In the genomic region with DNA sequence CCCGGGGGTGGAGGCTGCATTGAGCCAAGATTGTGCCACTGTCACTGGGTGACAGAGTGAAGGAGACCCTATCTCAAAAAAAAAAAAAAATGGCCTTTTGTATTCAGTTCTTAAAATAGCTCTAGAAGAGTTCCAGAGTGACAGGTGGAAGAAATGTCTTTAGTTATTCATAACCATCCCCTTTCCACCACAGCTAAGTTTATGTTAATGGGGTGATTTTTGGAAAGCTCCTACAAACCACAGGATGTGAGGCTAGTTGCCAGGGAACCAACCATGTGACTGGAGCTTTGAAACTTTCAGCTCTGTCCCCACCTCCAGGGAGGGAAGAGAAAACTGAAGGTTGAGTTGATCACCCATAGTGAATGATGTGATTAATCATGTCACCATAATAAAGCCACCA, we compare ENCODE assay signal across 9 cellular contexts. TPM values are rescaled to one million over a fixed set of nuclear protein-coding genes. Genes with fewer than 3 reads are reported as not detected.
DNase-seq lines count a peak whose midpoint lies in the region; ATAC-seq and TF ChIP-seq lines count a peak whose summit lies in the region.
"Had no signal": no experiment of that assay in that cellular context is flagged by ENCODE, and none has a peak within 500 bp of the region (broad histone marks: within the 10 kb centered on the region; RNA-seq: fewer than 3 reads in every experiment).

No MANE protein-coding gene starts in this region.

- no peak overlapping the region for H3K4me3 ChIP-seq in astrocyte of the spinal cord (ENCODE audit: low read depth, low read length)

- TF ChIP-seq CTCF in astrocyte of the spinal cord (IDR thresholded peaks at IDR 0.05; ENCODE audit: low read depth, low read length), result no peak
- TF ChIP-seq CTCF in type B pancreatic cell (conservative IDR thresholded peaks at IDR 0.05), result no peak
- TF ChIP-seq CTCF in osteocyte (IDR thresholded peaks at IDR 0.05), result no peak

- H3K4me3 Mint-ChIP-seq in type B pancreatic cell (no peak overlapping the region), osteocyte (ENCODE audit: unreplicated experiment) (no peak overlapping the region)

- no peak overlapping the region for H3K27ac Mint-ChIP-seq in type B pancreatic cell
- H3K27ac Mint-ChIP-seq in osteocyte (ENCODE audit: unreplicated experiment), result no peak overlapping the region

- H3K4me1 Mint-ChIP-seq in type B pancreatic cell (ENCODE audit: unreplicated experiment) (no peaks in the 10 kb centered on the region), osteocyte (ENCODE audit: unreplicated experiment) (no peaks in the 10 kb centered on the region)

- no peaks in the 10 kb centered on the region for H3K27me3 Mint-ChIP-seq in type B pancreatic cell
- no peaks in the 10 kb centered on the region for H3K27me3 Mint-ChIP-seq in osteocyte (ENCODE audit: unreplicated experiment)

- H3K9me3 Mint-ChIP-seq in type B pancreatic cell, result no peaks in the 10 kb centered on the region
- H3K9me3 Mint-ChIP-seq in osteocyte (ENCODE audit: unreplicated experiment), result no peaks in the 10 kb centered on the region

- peaks cover 5% of the 10 kb centered on the region for H3K36me3 Mint-ChIP-seq in type B pancreatic cell
- H3K36me3 Mint-ChIP-seq in osteocyte (ENCODE audit: unreplicated experiment), result peaks cover 14% of the 10 kb centered on the region

- in situ Hi-C loops in astrocyte of the spinal cord (cut with HindIII; ENCODE audit: low sequenced_read_pairs), result no loop called here

- no peak for ATAC-seq in HG03039 (IDR thresholded peaks at IDR 0.05; ENCODE audit: unreplicated experiment)
- no peak for ATAC-seq in GM21390 (IDR thresholded peaks at IDR 0.05; ENCODE audit: unreplicated experiment)

- DNase-seq in activated gamma-delta T cell treated with Interleukin-2 at 50 U/mL for 16 hours (peak; percentile 7), activated gamma-delta T cell (lab: John Stamatoyannopoulos, UW) (no peak), T follicular helper cell (ENCODE audit: low read depth) (peak; percentile 39), astrocyte of the spinal cord (ENCODE audit: low read depth, low spot score) (peak; percentile 46), type B pancreatic cell (ENCODE audit: extremely low spot score, unreplicated experiment) (peak; percentile 2), osteocyte (ENCODE audit: extremely low spot score, unreplicated experiment) (no peak)
- DNase-seq: SK-N-SH had no signal

RNA-seq across cellular contexts. Expression of gene ZNF490, which starts 6.9 kb away (rescaled TPM):
- total RNA-seq in type B pancreatic cell (ENCODE audit: low replicate concordance), result 11.2 and 11.4 TPM in 2 replicates
- 9.2 TPM in 2 replicates for total RNA-seq in osteocyte

RNA-seq across cellular contexts. Expression of gene ZNF791, which starts 7.0 kb away (rescaled TPM):
- total RNA-seq in type B pancreatic cell (ENCODE audit: low replicate concordance) (21.1 and 27.4 TPM in 2 replicates), osteocyte (25.0 and 26.1 TPM in 2 replicates)

RNA-seq across cellular contexts. Expression of gene ZNF564, which starts 52.4 kb away (rescaled TPM):
- total RNA-seq in type B pancreatic cell (ENCODE audit: low replicate concordance) (11.0 and 14.5 TPM in 2 replicates), osteocyte (10.7 and 12.9 TPM in 2 replicates)

Comparison
In these comparisons a context has a peak if more than half of its experiments do, and no peak if none do; other contexts are left out.
1. DNase-seq: peak in activated gamma-delta T cell treated with Interleukin-2 at 50 U/mL for 16 hours (single experiment), T follicular helper cell (single experiment), astrocyte of the spinal cord (single experiment) and type B pancreatic cell (single experiment); none in activated gamma-delta T cell (single experiment) and osteocyte (single experiment).